1 cellular context compared by ENCODE assay signal in genomic region chr22:42688241-42688913, GRCh38.
A peak's percentile ranks its signal among the peaks of the same experiment; 100 is the strongest.
TF ChIP-seq lines count a peak whose summit lies in the region.

No MANE protein-coding gene starts in this region.

TF ChIP-seq in K562, 482 proteins besides CTCF, POLR2A, EP300 and RAD21:
- TF ChIP-seq, protein P1, sequence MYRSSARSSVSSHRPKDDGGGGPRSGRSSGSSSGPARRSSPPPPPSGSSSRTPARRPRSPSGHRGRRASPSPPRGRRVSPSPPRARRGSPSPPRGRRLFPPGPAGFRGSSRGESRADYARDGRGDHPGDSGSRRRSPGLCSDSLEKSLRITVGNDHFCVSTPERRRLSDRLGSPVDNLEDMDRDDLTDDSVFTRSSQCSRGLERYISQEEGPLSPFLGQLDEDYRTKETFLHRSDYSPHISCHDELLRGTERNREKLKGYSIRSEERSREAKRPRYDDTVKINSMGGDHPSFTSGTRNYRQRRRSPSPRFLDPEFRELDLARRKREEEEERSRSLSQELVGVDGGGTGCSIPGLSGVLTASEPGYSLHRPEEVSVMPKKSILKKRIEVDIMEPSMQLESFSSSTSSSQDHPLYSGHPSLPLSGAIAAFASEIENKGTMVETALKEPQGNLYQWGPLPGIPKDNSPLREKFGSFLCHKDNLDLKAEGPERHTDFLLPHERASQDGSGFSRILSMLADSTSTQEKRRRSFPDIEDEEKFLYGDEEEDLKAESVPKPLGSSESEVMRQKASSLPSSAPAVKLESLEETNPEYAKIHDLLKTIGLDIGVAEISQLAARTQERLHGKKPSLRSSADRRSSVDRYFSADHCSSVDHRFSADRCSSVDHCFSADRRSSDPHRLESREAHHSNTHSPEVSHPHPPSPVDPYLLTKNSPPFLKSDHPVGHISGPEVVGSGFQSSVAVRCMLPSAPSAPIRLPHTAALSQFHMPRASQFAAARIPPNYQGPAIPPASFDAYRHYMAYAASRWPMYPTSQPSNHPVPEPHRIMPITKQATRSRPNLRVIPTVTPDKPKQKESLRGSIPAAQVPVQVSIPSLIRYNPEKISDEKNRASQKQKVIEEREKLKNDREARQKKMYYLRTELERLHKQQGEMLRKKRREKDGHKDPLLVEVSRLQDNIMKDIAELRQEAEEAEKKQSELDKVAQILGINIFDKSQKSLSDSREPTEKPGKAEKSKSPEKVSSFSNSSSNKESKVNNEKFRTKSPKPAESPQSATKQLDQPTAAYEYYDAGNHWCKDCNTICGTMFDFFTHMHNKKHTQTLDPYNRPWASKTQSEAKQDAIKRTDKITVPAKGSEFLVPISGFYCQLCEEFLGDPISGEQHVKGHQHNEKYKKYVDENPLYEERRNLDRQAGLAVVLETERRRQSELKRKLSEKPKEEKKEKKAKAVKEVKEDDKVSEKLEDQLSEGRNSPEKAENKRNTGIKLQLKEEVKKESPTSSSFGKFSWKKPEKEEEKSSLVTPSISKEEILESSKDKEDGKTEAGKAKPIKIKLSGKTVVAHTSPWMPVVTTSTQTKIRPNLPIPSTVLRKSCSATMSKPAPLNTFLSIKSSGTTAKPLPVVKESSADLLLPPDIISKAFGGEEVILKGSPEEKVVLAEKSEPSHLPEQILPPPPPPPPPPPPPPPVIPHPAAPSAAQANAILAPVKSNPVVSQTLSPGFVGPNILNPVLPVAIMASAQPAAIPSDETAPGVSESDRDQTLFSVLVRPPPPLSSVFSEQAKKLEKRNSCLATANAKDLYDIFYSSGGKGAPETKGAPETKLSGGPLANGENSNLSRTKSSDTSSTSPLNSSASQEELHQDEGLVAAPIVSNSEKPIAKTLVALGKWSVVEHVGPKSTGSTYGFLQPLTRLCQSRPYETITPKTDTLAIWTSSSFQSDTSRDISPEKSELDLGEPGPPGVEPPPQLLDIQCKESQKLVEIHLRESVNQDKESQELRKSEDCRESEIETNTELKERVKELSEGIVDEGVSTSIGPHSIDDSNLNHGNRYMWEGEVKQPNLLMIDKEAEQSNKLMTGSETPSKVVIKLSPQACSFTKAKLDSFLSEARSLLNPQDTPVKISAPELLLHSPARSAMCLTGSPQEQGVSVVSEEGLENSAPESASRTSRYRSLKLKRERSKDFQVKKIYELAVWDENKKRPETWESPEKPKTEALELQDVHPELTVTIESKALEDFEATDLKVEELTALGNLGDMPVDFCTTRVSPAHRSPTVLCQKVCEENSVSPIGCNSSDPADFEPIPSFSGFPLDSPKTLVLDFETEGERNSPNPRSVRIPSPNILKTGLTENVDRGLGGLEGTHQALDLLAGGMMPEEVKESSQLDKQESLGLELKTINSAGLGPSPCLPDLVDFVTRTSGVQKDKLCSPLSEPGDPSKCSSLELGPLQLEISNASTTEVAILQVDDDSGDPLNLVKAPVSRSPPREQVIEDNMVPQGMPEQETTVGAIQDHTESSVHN (IDR thresholded peaks at IDR 0.05; ENCODE audit: borderline replicate concordance in 1 of 2, low read depth in 1 of 2), result no peak
- TF ChIP-seq CTBP1 (IDR thresholded peaks at IDR 0.05; ENCODE audit: borderline replicate concordance) (no peak), CEBPB (tag; IDR thresholded peaks at IDR 0.05) (peak; percentile 78), YBX1 (IDR thresholded peaks at IDR 0.05) (no peak), CCNT2 (IDR thresholded peaks at IDR 0.05; ENCODE audit: borderline replicate concordance, extremely low read depth, insufficient read length, low read depth, low read length) (no peak), ZMIZ1 (IDR thresholded peaks at IDR 0.05; ENCODE audit: low read depth in 2 of 2, low read length in 2 of 2) (no peak), KAT2B (IDR thresholded peaks at IDR 0.05; ENCODE audit: low read depth, low read length) (no peak), TEAD2 (tag; IDR thresholded peaks at IDR 0.05) (no peak), EZH2 (IDR thresholded peaks at IDR 0.05; ENCODE audit: borderline replicate concordance, low read depth, low read length) (no peak), SMARCA4 (IDR thresholded peaks at IDR 0.05) (no peak), PRMT5 (CRISPR knock-in tag; IDR thresholded peaks at IDR 0.05) (no peak), CBX3 (IDR thresholded peaks at IDR 0.05; ENCODE audit: borderline replicate concordance in 1 of 2, low read length in 2 of 2) (no peak), MAZ (CRISPR knock-in tag; conservative IDR thresholded peaks at IDR 0.05 in 1 of 2, IDR thresholded peaks at IDR 0.05 in 1 of 2) (peak in 1 of 2 experiments; percentile 89; a peak in 2 of 4 replicates), CEBPG (CRISPR knock-in tag; IDR thresholded peaks at IDR 0.05) (no peak), CEBPG (tag; conservative IDR thresholded peaks at IDR 0.05 in 1 of 2, IDR thresholded peaks at IDR 0.05 in 1 of 2) (peak; percentile 51 to 75; a peak in 3 of 4 replicates), TCF7L2 (IDR thresholded peaks at IDR 0.05; ENCODE audit: low read depth, low read length) (no peak), HLTF (IDR thresholded peaks at IDR 0.05) (no peak), NRF1 (conservative IDR thresholded peaks at IDR 0.05 in 1 of 2, IDR thresholded peaks at IDR 0.05 in 1 of 2) (0 out of 4 replicates have a peak, but pooled peaks of 1 of the 2 experiments have one; percentile 21), BCL6 (CRISPR knock-in tag; IDR thresholded peaks at IDR 0.05) (no peak)
- TF ChIP-seq, protein P2, sequence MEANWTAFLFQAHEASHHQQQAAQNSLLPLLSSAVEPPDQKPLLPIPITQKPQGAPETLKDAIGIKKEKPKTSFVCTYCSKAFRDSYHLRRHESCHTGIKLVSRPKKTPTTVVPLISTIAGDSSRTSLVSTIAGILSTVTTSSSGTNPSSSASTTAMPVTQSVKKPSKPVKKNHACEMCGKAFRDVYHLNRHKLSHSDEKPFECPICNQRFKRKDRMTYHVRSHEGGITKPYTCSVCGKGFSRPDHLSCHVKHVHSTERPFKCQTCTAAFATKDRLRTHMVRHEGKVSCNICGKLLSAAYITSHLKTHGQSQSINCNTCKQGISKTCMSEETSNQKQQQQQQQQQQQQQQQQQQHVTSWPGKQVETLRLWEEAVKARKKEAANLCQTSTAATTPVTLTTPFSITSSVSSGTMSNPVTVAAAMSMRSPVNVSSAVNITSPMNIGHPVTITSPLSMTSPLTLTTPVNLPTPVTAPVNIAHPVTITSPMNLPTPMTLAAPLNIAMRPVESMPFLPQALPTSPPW (CRISPR knock-in tag; IDR thresholded peaks at IDR 0.05), result peak; percentile 42; the same call in 1 of the 2 replicates
